ENCODE assay signal across 1 cellular context in the genomic region with DNA sequence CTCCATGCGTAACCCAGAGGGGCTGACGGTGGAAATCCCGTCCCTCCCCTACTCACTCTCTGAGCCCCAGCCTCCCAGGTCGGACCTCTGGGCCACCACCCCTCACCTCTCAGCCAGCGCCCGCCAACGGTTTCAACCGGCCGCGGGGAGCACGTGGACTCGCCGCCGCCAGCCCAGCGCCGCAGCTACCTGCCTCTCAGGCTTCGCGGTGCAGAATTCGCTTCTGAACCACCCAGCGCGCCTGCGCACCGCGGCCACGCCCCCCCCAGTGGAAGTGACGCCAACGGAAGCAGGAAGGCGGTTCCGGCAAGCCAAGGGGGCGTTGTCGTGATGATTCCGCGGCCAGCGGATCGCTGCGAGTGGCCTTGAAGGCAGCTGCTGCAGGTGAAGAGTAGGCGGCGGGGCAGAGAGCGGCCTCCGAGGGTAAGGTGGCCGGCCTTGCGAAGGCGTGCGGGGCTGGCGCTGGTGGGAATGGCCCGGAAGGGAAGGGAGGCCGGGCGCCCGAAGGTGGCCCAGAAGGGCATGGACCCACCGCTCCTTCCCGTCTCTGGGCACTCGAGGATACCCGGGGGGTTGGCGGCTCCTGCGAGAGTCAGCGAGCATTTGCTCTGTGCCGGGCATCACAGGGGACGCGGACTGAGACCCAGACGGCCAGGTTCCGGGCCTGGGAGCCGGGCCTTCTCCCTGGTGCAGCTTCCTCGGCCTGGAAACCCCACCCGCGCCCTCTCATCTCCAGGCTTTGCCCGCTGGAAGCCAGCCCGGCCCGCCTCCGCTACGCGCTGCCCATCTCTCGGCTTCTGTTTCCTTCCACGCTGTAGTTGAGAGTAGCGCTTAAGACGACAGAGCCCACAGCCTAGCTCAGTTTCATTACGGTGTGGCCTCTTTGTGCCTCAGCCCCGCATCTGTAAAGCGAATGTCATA.
TF ChIP-seq lines count a peak whose summit lies in the region.

A gene with protein sequence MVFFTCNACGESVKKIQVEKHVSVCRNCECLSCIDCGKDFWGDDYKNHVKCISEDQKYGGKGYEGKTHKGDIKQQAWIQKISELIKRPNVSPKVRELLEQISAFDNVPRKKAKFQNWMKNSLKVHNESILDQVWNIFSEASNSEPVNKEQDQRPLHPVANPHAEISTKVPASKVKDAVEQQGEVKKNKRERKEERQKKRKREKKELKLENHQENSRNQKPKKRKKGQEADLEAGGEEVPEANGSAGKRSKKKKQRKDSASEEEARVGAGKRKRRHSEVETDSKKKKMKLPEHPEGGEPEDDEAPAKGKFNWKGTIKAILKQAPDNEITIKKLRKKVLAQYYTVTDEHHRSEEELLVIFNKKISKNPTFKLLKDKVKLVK (minus strand): TSS at position 225 of the 921 bp plus-strand sequence. CDS start 6,412 bp downstream, outside the sequence.
A gene with protein sequence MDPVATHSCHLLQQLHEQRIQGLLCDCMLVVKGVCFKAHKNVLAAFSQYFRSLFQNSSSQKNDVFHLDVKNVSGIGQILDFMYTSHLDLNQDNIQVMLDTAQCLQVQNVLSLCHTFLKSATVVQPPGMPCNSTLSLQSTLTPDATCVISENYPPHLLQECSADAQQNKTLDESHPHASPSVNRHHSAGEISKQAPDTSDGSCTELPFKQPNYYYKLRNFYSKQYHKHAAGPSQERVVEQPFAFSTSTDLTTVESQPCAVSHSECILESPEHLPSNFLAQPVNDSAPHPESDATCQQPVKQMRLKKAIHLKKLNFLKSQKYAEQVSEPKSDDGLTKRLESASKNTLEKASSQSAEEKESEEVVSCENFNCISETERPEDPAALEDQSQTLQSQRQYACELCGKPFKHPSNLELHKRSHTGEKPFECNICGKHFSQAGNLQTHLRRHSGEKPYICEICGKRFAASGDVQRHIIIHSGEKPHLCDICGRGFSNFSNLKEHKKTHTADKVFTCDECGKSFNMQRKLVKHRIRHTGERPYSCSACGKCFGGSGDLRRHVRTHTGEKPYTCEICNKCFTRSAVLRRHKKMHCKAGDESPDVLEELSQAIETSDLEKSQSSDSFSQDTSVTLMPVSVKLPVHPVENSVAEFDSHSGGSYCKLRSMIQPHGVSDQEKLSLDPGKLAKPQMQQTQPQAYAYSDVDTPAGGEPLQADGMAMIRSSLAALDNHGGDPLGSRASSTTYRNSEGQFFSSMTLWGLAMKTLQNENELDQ (plus strand): TSS at position 322 of the 921 bp plus-strand sequence. CDS start 9,695 bp downstream, outside the sequence.

TF ChIP-seq in endothelial cell of umbilical vein, 7 proteins besides CTCF, POLR2A, EP300 and RAD21:
- TF ChIP-seq GATA2 (IDR thresholded peaks at IDR 0.05; ENCODE audit: insufficient read depth, insufficient read length, low read depth, low read length) (no peak), FOS (IDR thresholded peaks at IDR 0.05; ENCODE audit: borderline replicate concordance, insufficient read depth, low read length) (no peak), JUN (IDR thresholded peaks at IDR 0.05; ENCODE audit: borderline replicate concordance, insufficient read depth, insufficient read length, low read depth) (no peak), EZH2 (IDR thresholded peaks at IDR 0.05; ENCODE audit: borderline replicate concordance, low read depth, low read length, severe bottlenecking) (no peak), MYC (IDR thresholded peaks at IDR 0.05; ENCODE audit: low read depth, low read length) (no peak), POLR2AphosphoS5 (IDR thresholded peaks at IDR 0.05; ENCODE audit: insufficient read depth, low read depth, low read length) (peak; percentile 63)
- TF ChIP-seq, protein P1, sequence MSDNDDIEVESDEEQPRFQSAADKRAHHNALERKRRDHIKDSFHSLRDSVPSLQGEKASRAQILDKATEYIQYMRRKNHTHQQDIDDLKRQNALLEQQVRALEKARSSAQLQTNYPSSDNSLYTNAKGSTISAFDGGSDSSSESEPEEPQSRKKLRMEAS (IDR thresholded peaks at IDR 0.05; ENCODE audit: insufficient read depth, insufficient read length) = peak; percentile 77
TF ChIP-seq in endothelial cell of umbilical vein: peak in this region for 2.
